1 cellular context compared by ENCODE assay signal in the genomic region with DNA sequence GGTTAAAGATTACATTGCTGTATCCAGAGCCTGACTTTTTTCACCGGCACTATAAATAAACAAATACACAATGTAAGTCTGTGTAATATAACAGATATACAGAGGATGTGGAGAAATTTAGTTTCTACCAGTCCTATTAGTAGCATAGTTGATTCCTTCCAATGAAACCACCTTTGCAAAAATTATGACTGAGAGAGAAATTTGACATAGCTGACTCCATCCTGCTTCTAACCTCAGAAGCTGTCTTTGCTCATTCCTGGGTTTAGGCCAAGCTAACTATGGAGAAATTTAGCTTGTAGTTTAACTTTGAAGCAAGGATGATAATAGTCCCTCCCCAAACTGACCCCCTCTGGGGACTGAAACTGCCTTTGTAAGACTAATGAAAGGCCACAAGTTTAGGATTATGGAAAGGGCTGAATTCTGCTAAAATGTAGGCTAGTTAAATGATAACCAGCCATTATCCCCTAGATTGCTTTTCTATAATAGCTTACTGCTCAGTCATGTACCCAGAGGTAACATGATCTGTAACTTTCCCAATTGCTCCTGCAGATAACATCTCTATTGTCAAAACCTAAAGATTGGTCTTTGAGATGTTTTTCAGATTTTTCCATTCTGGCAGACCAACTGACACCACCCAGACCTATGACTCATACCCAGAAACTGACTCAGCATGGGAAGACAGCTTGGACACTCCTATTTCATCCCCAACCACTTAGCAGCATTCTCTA.
TF ChIP-seq lines count a peak whose summit lies in the region.

No MANE protein-coding gene starts in this region.

TF ChIP-seq in HEK293, 187 proteins besides CTCF, POLR2A, EP300 and RAD21 (continued from another document):
- TF ChIP-seq SETDB1 (IDR thresholded peaks at IDR 0.05; ENCODE audit: insufficient read length, low read length) (no peak), ZNF785 (tag by site-specific recombination; IDR thresholded peaks at IDR 0.05) (no peak), ZNF639 (tag by site-specific recombination; IDR thresholded peaks at IDR 0.05) (no peak), ZNF473 (tag by site-specific recombination; IDR thresholded peaks at IDR 0.05) (no peak), ZNF670 (tag by site-specific recombination; IDR thresholded peaks at IDR 0.05; ENCODE audit: low read depth) (no peak), TRIM28 (IDR thresholded peaks at IDR 0.05; ENCODE audit: borderline replicate concordance, low read length) (no peak; the same call in 1 of the 2 replicates), ZNF626 (tag by site-specific recombination; IDR thresholded peaks at IDR 0.05) (no peak), ZSCAN30 (tag by site-specific recombination; IDR thresholded peaks at IDR 0.05) (no peak), ZNF266 (tag by site-specific recombination; IDR thresholded peaks at IDR 0.05; ENCODE audit: low read depth) (no peak), ZNF23 (tag by site-specific recombination; IDR thresholded peaks at IDR 0.05; ENCODE audit: borderline replicate concordance) (no peak), ZNF10 (tag by site-specific recombination; IDR thresholded peaks at IDR 0.05) (no peak), ZNF530 (tag by site-specific recombination; IDR thresholded peaks at IDR 0.05; ENCODE audit: low read depth) (no peak), ZNF654 (tag by site-specific recombination; IDR thresholded peaks at IDR 0.05; ENCODE audit: low read depth) (no peak), ZNF701 (tag by site-specific recombination; IDR thresholded peaks at IDR 0.05) (no peak), ZNF155 (tag by site-specific recombination; IDR thresholded peaks at IDR 0.05) (no peak), KLF8 (tag by site-specific recombination; IDR thresholded peaks at IDR 0.05) (0 out of 2 replicates have a peak, but pooled peaks have one; percentile 39), ZNF560 (tag by site-specific recombination; IDR thresholded peaks at IDR 0.05; ENCODE audit: borderline replicate concordance) (no peak), ZBTB20 (tag by site-specific recombination; IDR thresholded peaks at IDR 0.05) (no peak), ZNF366 (tag by site-specific recombination; conservative IDR thresholded peaks at IDR 0.05) (peak; percentile 38; the same call in 1 of the 2 replicates), ZNF404 (tag by site-specific recombination; IDR thresholded peaks at IDR 0.05) (no peak), FEZF1 (tag by site-specific recombination; IDR thresholded peaks at IDR 0.05) (no peak), ZNF585B (tag by site-specific recombination; IDR thresholded peaks at IDR 0.05) (no peak), ZNF747 (tag by site-specific recombination; IDR thresholded peaks at IDR 0.05) (no peak), ZNF148 (tag by site-specific recombination; IDR thresholded peaks at IDR 0.05; ENCODE audit: borderline replicate concordance) (no peak), ZNF677 (tag by site-specific recombination; IDR thresholded peaks at IDR 0.05) (no peak), ZNF184 (tag by site-specific recombination; IDR thresholded peaks at IDR 0.05) (no peak), GFI1B (tag by site-specific recombination; IDR thresholded peaks at IDR 0.05) (peak; percentile 53; the same call in 1 of the 2 replicates), HOXA7 (CRISPR knock-in tag; IDR thresholded peaks at IDR 0.05; ENCODE audit: borderline replicate concordance) (no peak), MEIS1 (CRISPR knock-in tag; IDR thresholded peaks at IDR 0.05; ENCODE audit: borderline replicate concordance) (no peak), ZBTB49 (tag by site-specific recombination; IDR thresholded peaks at IDR 0.05; ENCODE audit: low read depth) (no peak), ZNF157 (tag by site-specific recombination; IDR thresholded peaks at IDR 0.05) (no peak), SP2 (tag by site-specific recombination; IDR thresholded peaks at IDR 0.05) (no peak), ZNF521 (tag by site-specific recombination; IDR thresholded peaks at IDR 0.05) (no peak), PRDM6 (tag by site-specific recombination; IDR thresholded peaks at IDR 0.05) (peak; percentile 68; the same call in 1 of the 2 replicates), ZNF48 (tag by site-specific recombination; IDR thresholded peaks at IDR 0.05) (no peak), ZNF549 (tag by site-specific recombination; IDR thresholded peaks at IDR 0.05) (no peak)
- TF ChIP-seq, protein P1, sequence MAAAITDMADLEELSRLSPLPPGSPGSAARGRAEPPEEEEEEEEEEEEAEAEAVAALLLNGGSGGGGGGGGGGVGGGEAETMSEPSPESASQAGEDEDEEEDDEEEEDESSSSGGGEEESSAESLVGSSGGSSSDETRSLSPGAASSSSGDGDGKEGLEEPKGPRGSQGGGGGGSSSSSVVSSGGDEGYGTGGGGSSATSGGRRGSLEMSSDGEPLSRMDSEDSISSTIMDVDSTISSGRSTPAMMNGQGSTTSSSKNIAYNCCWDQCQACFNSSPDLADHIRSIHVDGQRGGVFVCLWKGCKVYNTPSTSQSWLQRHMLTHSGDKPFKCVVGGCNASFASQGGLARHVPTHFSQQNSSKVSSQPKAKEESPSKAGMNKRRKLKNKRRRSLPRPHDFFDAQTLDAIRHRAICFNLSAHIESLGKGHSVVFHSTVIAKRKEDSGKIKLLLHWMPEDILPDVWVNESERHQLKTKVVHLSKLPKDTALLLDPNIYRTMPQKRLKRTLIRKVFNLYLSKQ (tag by site-specific recombination; IDR thresholded peaks at IDR 0.05; ENCODE audit: borderline replicate concordance), result no peak
- TF ChIP-seq, protein P2, sequence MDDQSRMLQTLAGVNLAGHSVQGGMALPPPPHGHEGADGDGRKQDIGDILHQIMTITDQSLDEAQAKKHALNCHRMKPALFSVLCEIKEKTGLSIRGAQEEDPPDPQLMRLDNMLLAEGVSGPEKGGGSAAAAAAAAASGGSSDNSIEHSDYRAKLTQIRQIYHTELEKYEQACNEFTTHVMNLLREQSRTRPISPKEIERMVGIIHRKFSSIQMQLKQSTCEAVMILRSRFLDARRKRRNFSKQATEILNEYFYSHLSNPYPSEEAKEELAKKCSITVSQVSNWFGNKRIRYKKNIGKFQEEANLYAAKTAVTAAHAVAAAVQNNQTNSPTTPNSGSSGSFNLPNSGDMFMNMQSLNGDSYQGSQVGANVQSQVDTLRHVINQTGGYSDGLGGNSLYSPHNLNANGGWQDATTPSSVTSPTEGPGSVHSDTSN (CRISPR knock-in tag; IDR thresholded peaks at IDR 0.05), result no peak
